In the genomic region with DNA sequence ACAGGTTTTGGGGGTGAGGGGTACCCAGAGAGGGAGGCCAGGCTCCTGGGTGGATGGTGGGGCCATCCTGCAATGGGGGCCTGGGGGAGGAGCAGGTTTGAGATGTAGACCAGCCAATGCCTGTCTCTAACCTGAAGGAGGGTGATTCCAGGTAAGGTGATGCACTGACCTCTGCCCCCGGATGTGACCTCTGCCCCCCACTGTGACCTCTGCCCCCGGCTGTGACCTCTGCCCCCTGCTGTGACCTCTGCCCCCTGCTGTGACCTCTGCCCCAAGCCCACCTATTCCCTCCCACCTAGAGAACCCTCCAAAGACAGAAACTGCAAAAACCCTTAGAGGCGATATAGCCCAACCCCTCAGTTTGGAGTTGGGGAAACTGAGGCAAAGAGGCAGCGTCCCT, we compare ENCODE assay signal across 21 cellular contexts. TPM values are rescaled to one million over a fixed set of nuclear protein-coding genes. Genes with fewer than 3 reads are reported as not detected.
DNase-seq lines count a peak whose midpoint lies in the region; ATAC-seq lines count a peak whose summit lies in the region.
"Had no signal": no experiment of that assay in that cellular context is flagged by ENCODE, and none has a peak within 500 bp of the region (broad histone marks: within the 10 kb centered on the region; RNA-seq: fewer than 3 reads in every experiment).

No MANE protein-coding gene starts in this region.

- peaks cover 6% of the 10 kb centered on the region for H3K4me1 Mint-ChIP-seq in activated T-cell treated with anti-CD3 and anti-CD28 coated beads, Interleukin-2, amount 50 U/mL, for 72 hours (ENCODE audit: low read depth)
- H3K4me1 Mint-ChIP-seq in activated T-helper 1 cell treated with anti-CD3 and anti-CD28 coated beads, Interleukin-12 subunit alpha, Interleukin-12 subunit beta, Interleukin-2, Interleukin-4 antibody, amounts not matched to agents 30 ng/mL and 10 ng/mL and 1 ng/mL, durations not matched to agents 14 hours and 24 hours and 36 hours (ENCODE audit: low read depth), result no peaks in the 10 kb centered on the region
- H3K4me1 Mint-ChIP-seq: H9, WTC11 had no signal

- no peak overlapping the region for H3K14ac ChIP-seq in trophoblast cell (ENCODE audit: low read length)

- H3K79me2 ChIP-seq in trophoblast cell (ENCODE audit: control insufficient read depth, insufficient read depth, low read length, poor library complexity), result no peaks in the 10 kb centered on the region

- H2AK5ac ChIP-seq in trophoblast cell (ENCODE audit: low read length), result no peak overlapping the region

- no peaks in the 10 kb centered on the region for H3K27me3 Mint-ChIP-seq in activated T-cell treated with anti-CD3 and anti-CD28 coated beads, Interleukin-2, amount 50 U/mL, for 72 hours (ENCODE audit: low read depth)
- H3K27me3 Mint-ChIP-seq in activated T-helper 1 cell treated with anti-CD3 and anti-CD28 coated beads, Interleukin-12 subunit alpha, Interleukin-12 subunit beta, Interleukin-2, Interleukin-4 antibody, amounts not matched to agents 30 ng/mL and 10 ng/mL and 1 ng/mL, durations not matched to agents 14 hours and 24 hours and 36 hours (ENCODE audit: insufficient read depth), result no peaks in the 10 kb centered on the region

- no peak overlapping the region for H4K12ac ChIP-seq in trophoblast cell (ENCODE audit: low read depth, low read length)

- DNase-seq in activated T-cell treated with anti-CD3 and anti-CD28 coated beads, Interleukin-2, amount 50 U/mL, for 72 hours, result no peak
- DNase-seq in activated T-cell treated with anti-CD3 and anti-CD28 coated beads for 4 hours (no peak), trophoblast cell (no peak)
- no peak for DNase-seq in activated T-helper 1 cell treated with anti-CD3 and anti-CD28 coated beads, Interleukin-12 subunit alpha, Interleukin-12 subunit beta, Interleukin-2, Interleukin-4 antibody, amounts not matched to agents 30 ng/mL and 10 ng/mL and 1 ng/mL, durations not matched to agents 14 hours and 24 hours and 36 hours (ENCODE audit: low spot score)
- DNase-seq: ACHN; activated CD8-positive, alpha-beta memory T cell treated with anti-CD3 and anti-CD28 coated beads, Interleukin-2, amount 50 U/mL, for 4 hours; dermis blood vessel endothelial cell; erythroblast; H9; left ventricle myocardium inferior; NCI-H2029 treated with DMSO at 0.1 percent for 48 hours; NCI-H510A treated with DMSO at 0.1 percent for 48 hours; occipital lobe; sigmoid colon; stimulated activated CD4-positive, alpha-beta T cell treated with anti-CD3 and anti-CD28 coated beads, Interleukin-1b, Interleukin-23, amount 100 ng/mL, for 48 hours; uterus had no signal

- intact Hi-C loops in activated T-helper 1 cell treated with anti-CD3 and anti-CD28 coated beads, Interleukin-12 subunit alpha, Interleukin-12 subunit beta, Interleukin-2, Interleukin-4 antibody, amounts not matched to agents 30 ng/mL and 10 ng/mL and 1 ng/mL, durations not matched to agents 14 hours and 24 hours and 36 hours (cut with micrococcal nuclease), result no loop called here

- H3K9me3 ChIP-seq in trophoblast cell (ENCODE audit: insufficient read depth, low read depth, low read length), result no peaks in the 10 kb centered on the region
- H3K9me3 ChIP-seq: left ventricle myocardium inferior, sigmoid colon, uterus had no signal

- no peak overlapping the region for H3K18ac ChIP-seq in trophoblast cell (ENCODE audit: low read length)

- no peaks in the 10 kb centered on the region for H3K36me3 ChIP-seq in trophoblast cell (ENCODE audit: control insufficient read depth in 1 of 2, insufficient read depth in 2 of 2, low read length in 2 of 2)
- H3K36me3 ChIP-seq: left ventricle myocardium inferior, sigmoid colon, uterus had no signal

- no peaks in the 10 kb centered on the region for H3K9me3 Mint-ChIP-seq in activated T-cell treated with anti-CD3 and anti-CD28 coated beads, Interleukin-2, amount 50 U/mL, for 72 hours
- no peaks in the 10 kb centered on the region for H3K9me3 Mint-ChIP-seq in activated T-helper 1 cell treated with anti-CD3 and anti-CD28 coated beads, Interleukin-12 subunit alpha, Interleukin-12 subunit beta, Interleukin-2, Interleukin-4 antibody, amounts not matched to agents 30 ng/mL and 10 ng/mL and 1 ng/mL, durations not matched to agents 14 hours and 24 hours and 36 hours
- H3K9me3 Mint-ChIP-seq: H9, WTC11 had no signal

- no peak overlapping the region for H2BK5ac ChIP-seq in trophoblast cell (ENCODE audit: low read depth, low read length, poor library complexity)

- no peak overlapping the region for H3K4me2 ChIP-seq in trophoblast cell (ENCODE audit: low read length)

- H3K9ac ChIP-seq in trophoblast cell (ENCODE audit: low read length), result no peak overlapping the region

- H3K23ac ChIP-seq in trophoblast cell (ENCODE audit: low read length), result no peak overlapping the region

- H4K8ac ChIP-seq in trophoblast cell (ENCODE audit: low read depth, low read length), result no peak overlapping the region

- no peak overlapping the region for H4K91ac ChIP-seq in trophoblast cell (ENCODE audit: low read depth, low read length)

- H2AFZ ChIP-seq in trophoblast cell (ENCODE audit: insufficient read depth, low read length, poor library complexity), result no peak overlapping the region

- no peak overlapping the region for H3K27ac Mint-ChIP-seq in activated T-cell treated with anti-CD3 and anti-CD28 coated beads, Interleukin-2, amount 50 U/mL, for 72 hours
- peak overlapping the region; percentile 44 for H3K27ac Mint-ChIP-seq in activated T-helper 1 cell treated with anti-CD3 and anti-CD28 coated beads, Interleukin-12 subunit alpha, Interleukin-12 subunit beta, Interleukin-2, Interleukin-4 antibody, amounts not matched to agents 30 ng/mL and 10 ng/mL and 1 ng/mL, durations not matched to agents 14 hours and 24 hours and 36 hours
- H3K27ac Mint-ChIP-seq: H9, WTC11 had no signal

- H3K27me3 ChIP-seq in trophoblast cell (ENCODE audit: insufficient read depth, low read length), result no peaks in the 10 kb centered on the region
- H3K27me3 ChIP-seq: uterus had no signal

- H3K4ac ChIP-seq in trophoblast cell (ENCODE audit: low read depth, low read length), result no peak overlapping the region

- no peak overlapping the region for H3K27ac ChIP-seq in trophoblast cell (ENCODE audit: low read depth, low read length)
- H3K27ac ChIP-seq: left ventricle myocardium inferior, sigmoid colon, uterus had no signal

- peak overlapping the region; percentile 1 for H3K4me3 ChIP-seq in trophoblast cell (ENCODE audit: low read depth, low read length)
- H3K4me3 ChIP-seq: left ventricle myocardium inferior, sigmoid colon, uterus had no signal

- ATAC-seq in activated T-cell treated with anti-CD3 and anti-CD28 coated beads, Interleukin-2, amount 50 U/mL, for 72 hours (replicated peaks in 1 of 2), result no peak
- no peak for ATAC-seq in HG02852 (IDR thresholded peaks at IDR 0.05; ENCODE audit: unreplicated experiment)
- no peak for ATAC-seq in HG02678 (IDR thresholded peaks at IDR 0.05; ENCODE audit: unreplicated experiment)
- ATAC-seq: Right ventricle myocardium inferior, WTC11 had no signal

- H3K4me1 ChIP-seq in trophoblast cell (ENCODE audit: control insufficient read depth in 1 of 2, insufficient read depth in 2 of 2, low read length in 2 of 2), result no peaks in the 10 kb centered on the region
- H3K4me1 ChIP-seq: left ventricle myocardium inferior, sigmoid colon, uterus had no signal

- H3K36me3 Mint-ChIP-seq in activated T-cell treated with anti-CD3 and anti-CD28 coated beads, Interleukin-2, amount 50 U/mL, for 72 hours (ENCODE audit: insufficient read depth in 2 of 2), result no peaks in the 10 kb centered on the region
- no peaks in the 10 kb centered on the region for H3K36me3 Mint-ChIP-seq in activated T-helper 1 cell treated with anti-CD3 and anti-CD28 coated beads, Interleukin-12 subunit alpha, Interleukin-12 subunit beta, Interleukin-2, Interleukin-4 antibody, amounts not matched to agents 30 ng/mL and 10 ng/mL and 1 ng/mL, durations not matched to agents 14 hours and 24 hours and 36 hours (ENCODE audit: low read depth)
- H3K36me3 Mint-ChIP-seq: WTC11 had no signal

- peak overlapping the region; percentile 54 to 67 for H3K4me3 Mint-ChIP-seq in activated T-cell treated with anti-CD3 and anti-CD28 coated beads, Interleukin-2, amount 50 U/mL, for 72 hours
- peak overlapping the region; percentile 79 for H3K4me3 Mint-ChIP-seq in activated T-helper 1 cell treated with anti-CD3 and anti-CD28 coated beads, Interleukin-12 subunit alpha, Interleukin-12 subunit beta, Interleukin-2, Interleukin-4 antibody, amounts not matched to agents 30 ng/mL and 10 ng/mL and 1 ng/mL, durations not matched to agents 14 hours and 24 hours and 36 hours
- H3K4me3 Mint-ChIP-seq: H9, WTC11 had no signal

- H2BK120ac ChIP-seq in trophoblast cell (ENCODE audit: insufficient read depth, low read length, poor library complexity), result no peak overlapping the region

- no CpG with 5 or more reads among the region's 4 CpGs for WGBS in trophoblast cell (ENCODE audit: extremely low coverage, insufficient coverage, insufficient read length)

- H2BK12ac ChIP-seq in trophoblast cell (ENCODE audit: low read length), result no peak overlapping the region

- H3K79me1 ChIP-seq in trophoblast cell (ENCODE audit: low read length), result no peaks in the 10 kb centered on the region

RNA-seq across cellular contexts. Expression of gene SPACA4, which starts 10.3 kb away (rescaled TPM):
- total RNA-seq in activated T-cell treated with anti-CD3 and anti-CD28 coated beads, Interleukin-2, amount 50 U/mL, for 72 hours, result not detected
- total RNA-seq in activated T-helper 1 cell treated with anti-CD3 and anti-CD28 coated beads, Interleukin-12 subunit alpha, Interleukin-12 subunit beta, Interleukin-2, Interleukin-4 antibody, amounts not matched to agents 30 ng/mL and 10 ng/mL and 1 ng/mL, durations not matched to agents 14 hours and 24 hours and 36 hours, result not detected in 2 replicates
- polyA plus RNA-seq in trophoblast cell (2013), result not detected in 2 replicates
- total RNA-seq: Daoy, dermis blood vessel endothelial cell, H9, left ventricle myocardium inferior, occipital lobe, Right ventricle myocardium inferior, sigmoid colon, uterus, WTC11 had no signal

RNA-seq across cellular contexts. Expression of gene FAM83E, which starts 18.6 kb away (rescaled TPM):
- 1 to 10 TPM; 7.5 to 8.5 TPM for total RNA-seq in activated T-cell treated with anti-CD3 and anti-CD28 coated beads, Interleukin-2, amount 50 U/mL, for 72 hours
- 7.3 TPM in 2 replicates for total RNA-seq in activated T-helper 1 cell treated with anti-CD3 and anti-CD28 coated beads, Interleukin-12 subunit alpha, Interleukin-12 subunit beta, Interleukin-2, Interleukin-4 antibody, amounts not matched to agents 30 ng/mL and 10 ng/mL and 1 ng/mL, durations not matched to agents 14 hours and 24 hours and 36 hours
- polyA plus RNA-seq in trophoblast cell (2013), result 0.07 TPM in 2 replicates
- total RNA-seq: Daoy, dermis blood vessel endothelial cell, left ventricle myocardium inferior, Right ventricle myocardium inferior, sigmoid colon had no signal

RNA-seq across cellular contexts. Expression of gene RPL18, which starts 22.7 kb away (rescaled TPM):
- 1,000 to 10,000 TPM; 1,953 to 2,080 TPM for total RNA-seq in activated T-cell treated with anti-CD3 and anti-CD28 coated beads, Interleukin-2, amount 50 U/mL, for 72 hours
- 1,774 and 1,780 TPM in 2 replicates for total RNA-seq in activated T-helper 1 cell treated with anti-CD3 and anti-CD28 coated beads, Interleukin-12 subunit alpha, Interleukin-12 subunit beta, Interleukin-2, Interleukin-4 antibody, amounts not matched to agents 30 ng/mL and 10 ng/mL and 1 ng/mL, durations not matched to agents 14 hours and 24 hours and 36 hours
- 1,727 and 1,729 TPM in 2 replicates for polyA plus RNA-seq in trophoblast cell (2013)

RNA-seq across cellular contexts. Expression of gene SPHK2, which starts 23.1 kb away (rescaled TPM):
- total RNA-seq in activated T-cell treated with anti-CD3 and anti-CD28 coated beads, Interleukin-2, amount 50 U/mL, for 72 hours, result 10 to 100 TPM; 26.9 to 27.2 TPM
- total RNA-seq in activated T-helper 1 cell treated with anti-CD3 and anti-CD28 coated beads, Interleukin-12 subunit alpha, Interleukin-12 subunit beta, Interleukin-2, Interleukin-4 antibody, amounts not matched to agents 30 ng/mL and 10 ng/mL and 1 ng/mL, durations not matched to agents 14 hours and 24 hours and 36 hours, result 40.8 and 44.1 TPM in 2 replicates
- polyA plus RNA-seq in trophoblast cell (2013), result 14.1 and 14.9 TPM in 2 replicates

RNA-seq across cellular contexts. Expression of gene DBP, which starts 40.9 kb away (rescaled TPM):
- 10 to 100 TPM in 1 of 2 donors, 1 to 10 TPM in 1; 8.2 to 13.4 TPM for total RNA-seq in activated T-cell treated with anti-CD3 and anti-CD28 coated beads, Interleukin-2, amount 50 U/mL, for 72 hours
- total RNA-seq in activated T-helper 1 cell treated with anti-CD3 and anti-CD28 coated beads, Interleukin-12 subunit alpha, Interleukin-12 subunit beta, Interleukin-2, Interleukin-4 antibody, amounts not matched to agents 30 ng/mL and 10 ng/mL and 1 ng/mL, durations not matched to agents 14 hours and 24 hours and 36 hours, result 8.5 and 9.1 TPM in 2 replicates
- 0.90 and 0.94 TPM in 2 replicates for polyA plus RNA-seq in trophoblast cell (2013)
